Comparison of ENCODE assay signal across 23 cellular contexts in the genomic region with DNA sequence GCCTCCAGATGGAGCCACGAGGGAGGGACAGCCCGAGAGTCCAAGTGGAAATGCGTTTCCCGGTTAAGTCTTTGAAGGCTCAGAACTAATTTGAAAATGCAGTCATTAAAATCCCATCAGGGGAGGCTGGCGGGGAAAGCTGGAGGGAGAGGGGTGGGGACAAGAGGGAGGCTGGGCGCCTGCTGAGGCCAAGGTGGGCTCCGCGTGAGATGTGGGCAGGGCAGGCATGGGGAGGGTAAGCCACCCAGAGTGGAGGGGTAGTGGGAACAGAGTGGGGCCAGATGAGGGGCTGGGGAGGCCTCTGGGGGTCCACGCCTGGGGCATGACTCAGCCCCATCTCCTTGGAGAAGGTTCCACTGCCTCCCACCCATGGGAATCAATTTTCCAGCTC. TPM values are rescaled to one million over a fixed set of nuclear protein-coding genes. Genes with fewer than 3 reads are reported as not detected.
DNase-seq lines count a peak whose midpoint lies in the region; ATAC-seq, FAIRE-seq and TF ChIP-seq lines count a peak whose summit lies in the region.
"Had no signal": no experiment of that assay in that cellular context is flagged by ENCODE, and none has a peak within 500 bp of the region (broad histone marks: within the 10 kb centered on the region; RNA-seq: fewer than 3 reads in every experiment).

No MANE protein-coding gene starts in this region.

- H3K4me3 ChIP-seq in A549 (no peak overlapping the region), H7 (ENCODE audit: insufficient read depth, low read depth, low read length) (no peak overlapping the region), esophagus muscularis mucosa (no peak overlapping the region)
- H3K4me3 ChIP-seq: GM12878, GM23248 had no signal

- H3K4me3 Mint-ChIP-seq in T-helper 17 cell (peak overlapping the region; percentile 12), naive B cell (no peak overlapping the region)
- H3K4me3 Mint-ChIP-seq: CD4-positive, alpha-beta T cell had no signal

- 5% methylated on average over 4 of the region's 9 CpGs for WGBS in A549 (ENCODE audit: missing lambda C conversion rate)
- WGBS in esophagus muscularis mucosa: 3% methylated on average over 7 of the region's 9 CpGs

- peak overlapping the region; percentile 16; the same call in 2 of the 3 replicates for H3K4me2 ChIP-seq in A549

- H3K36me3 Mint-ChIP-seq in T-helper 17 cell (ENCODE audit: low read depth) (peaks cover 4% of the 10 kb centered on the region), naive B cell (peaks cover 0 to 8% of the 10 kb centered on the region in 2 donors)

- CTCF ChIA-PET in A549 (lab: Yijun Ruan, JAX): interaction anchor here (0.7 to 5.9 kb wide), 9 partner anchors 9 to 99 kb away, joined by 3 to 66 read pairs (median 3); no protein-coding TSS in a partner anchor

- TF ChIP-seq POLR2A in A549 (IDR thresholded peaks at IDR 0.05; ENCODE audit: low read length) (no peak), esophagus muscularis mucosa (IDR thresholded peaks at IDR 0.05; ENCODE audit: low read depth) (no peak)

- peaks cover 62% of the 10 kb centered on the region for H3K27me3 Mint-ChIP-seq in T-helper 17 cell
- H3K27me3 Mint-ChIP-seq in naive B cell: peaks cover 18 to 85% (median 74%) of the 10 kb centered on the region in 3 donors

- ATAC-seq in A549 (no peak), T-helper 17 cell (no peak), naive B cell (ENCODE audit: low read depth in 2 of 2) (no peak)
- ATAC-seq: GM12878, HCT116 had no signal

- intact Hi-C loops in esophagus muscularis mucosa (cut with DNase I): no loop called here

- no peaks in the 10 kb centered on the region for H3K36me3 ChIP-seq in H7 (replicated peaks; ENCODE audit: control insufficient read depth, insufficient read depth, low read length)
- H3K36me3 ChIP-seq in esophagus muscularis mucosa: no peaks in the 10 kb centered on the region

- TF ChIP-seq EP300 in A549 (IDR thresholded peaks at IDR 0.05) (no peak), esophagus muscularis mucosa (IDR thresholded peaks at IDR 0.05) (no peak)

- H3K9me3 Mint-ChIP-seq in naive B cell: peaks cover 0 to 2% (median 0%) of the 10 kb centered on the region in 7 donors
- H3K9me3 Mint-ChIP-seq: CD4-positive, alpha-beta T cell had no signal

- no peak overlapping the region for H3K27ac ChIP-seq in A549
- no peak overlapping the region for H3K27ac ChIP-seq in esophagus muscularis mucosa (replicated peaks in 1 of 4)
- H3K27ac ChIP-seq: C4-2B, GM23248 had no signal

- POLR2A ChIA-PET in A549 (lab: Yijun Ruan, JAX): no interaction called here

- DNase-seq in A549 (ENCODE audit: low read depth in 1 of 2, low spot score in 1 of 2) (no peak), H7 (peak; percentile 65), T-helper 17 cell (no peak), naive B cell (no peak), DMS 273 treated with DMSO at 0.1 percent for 48 hours (lab: John Stamatoyannopoulos, UW) (no peak), GM20000 (ENCODE audit: low spot score) (no peak), esophagus muscularis mucosa (ENCODE audit: extremely low spot score) (no peak)
- DNase-seq: AML-193; CD4-positive, alpha-beta T cell; DMS53; DND-41; EL; GM23248; IMR-90; KBM-7 had no signal

- H3K27ac Mint-ChIP-seq in T-helper 17 cell (no peak overlapping the region), naive B cell (peak overlapping the region in 4 of 6 donors; percentile 15 to 59 (median 54))
- H3K27ac Mint-ChIP-seq: CD4-positive, alpha-beta T cell had no signal

- H3K4me1 ChIP-seq in A549 (no peaks in the 10 kb centered on the region), esophagus muscularis mucosa (peaks cover 4 to 8% (median 5%) of the 10 kb centered on the region in 4 donors)

- FAIRE-seq in A549 (lab: Jason Lieb, UNC): no peak
- FAIRE-seq: A204.1, GM12878, H54, HTR-8/SVneo had no signal

- no peak for TF ChIP-seq RAD21 in A549 (conservative IDR thresholded peaks at IDR 0.05 in 1 of 2, IDR thresholded peaks at IDR 0.05 in 1 of 2)

- H3K4me1 Mint-ChIP-seq in T-helper 17 cell: peaks cover 4% of the 10 kb centered on the region
- H3K4me1 Mint-ChIP-seq in naive B cell: peaks cover 2 to 14% (median 10%) of the 10 kb centered on the region in 3 donors

- H3K9me3 ChIP-seq in A549: peaks cover 2% of the 10 kb centered on the region; the same call in 1 of the 3 replicates
- no peaks in the 10 kb centered on the region for H3K9me3 ChIP-seq in T-helper 17 cell (ENCODE audit: control insufficient read depth, low read length, poor library complexity, severe bottlenecking)
- H3K9me3 ChIP-seq in esophagus muscularis mucosa: no peaks in the 10 kb centered on the region

- H3K27me3 ChIP-seq in H7 (ENCODE audit: control insufficient read depth, insufficient read depth, low read length): peaks cover 98% of the 10 kb centered on the region
- H3K27me3 ChIP-seq in esophagus muscularis mucosa: peaks cover 10 to 100% (median 86%) of the 10 kb centered on the region in 4 donors

- TF ChIP-seq CTCF in A549 (IDR thresholded peaks at IDR 0.05): no peak
- TF ChIP-seq CTCF in GM20000 (IDR thresholded peaks at IDR 0.05; ENCODE audit: extremely low read depth, missing control alignments): no peak
- no peak for TF ChIP-seq CTCF in esophagus muscularis mucosa (IDR thresholded peaks at IDR 0.05)

TF ChIP-seq in A549, 52 proteins besides CTCF, POLR2A, EP300 and RAD21 (continues in another document):
- TF ChIP-seq CBX8 (IDR thresholded peaks at IDR 0.05): no peak
- no peak for TF ChIP-seq NFE2L2 (conservative IDR thresholded peaks at IDR 0.05; ENCODE audit: low read length)
- no peak for TF ChIP-seq KDM1A (IDR thresholded peaks at IDR 0.05; ENCODE audit: low read depth)
- TF ChIP-seq SREBF2 (IDR thresholded peaks at IDR 0.05): no peak
- TF ChIP-seq MAZ (IDR thresholded peaks at IDR 0.05; ENCODE audit: borderline replicate concordance, low read depth, low read length): no peak
- TF ChIP-seq, protein P1, sequence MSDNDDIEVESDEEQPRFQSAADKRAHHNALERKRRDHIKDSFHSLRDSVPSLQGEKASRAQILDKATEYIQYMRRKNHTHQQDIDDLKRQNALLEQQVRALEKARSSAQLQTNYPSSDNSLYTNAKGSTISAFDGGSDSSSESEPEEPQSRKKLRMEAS (IDR thresholded peaks at IDR 0.05): no peak
- no peak for TF ChIP-seq MYC (IDR thresholded peaks at IDR 0.05; ENCODE audit: borderline replicate concordance, low read length)
- TF ChIP-seq, protein P2, sequence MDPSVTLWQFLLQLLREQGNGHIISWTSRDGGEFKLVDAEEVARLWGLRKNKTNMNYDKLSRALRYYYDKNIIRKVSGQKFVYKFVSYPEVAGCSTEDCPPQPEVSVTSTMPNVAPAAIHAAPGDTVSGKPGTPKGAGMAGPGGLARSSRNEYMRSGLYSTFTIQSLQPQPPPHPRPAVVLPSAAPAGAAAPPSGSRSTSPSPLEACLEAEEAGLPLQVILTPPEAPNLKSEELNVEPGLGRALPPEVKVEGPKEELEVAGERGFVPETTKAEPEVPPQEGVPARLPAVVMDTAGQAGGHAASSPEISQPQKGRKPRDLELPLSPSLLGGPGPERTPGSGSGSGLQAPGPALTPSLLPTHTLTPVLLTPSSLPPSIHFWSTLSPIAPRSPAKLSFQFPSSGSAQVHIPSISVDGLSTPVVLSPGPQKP (IDR thresholded peaks at IDR 0.05; ENCODE audit: low read depth, low read length): no peak
- no peak for TF ChIP-seq EHMT2 (IDR thresholded peaks at IDR 0.05; ENCODE audit: low read depth)
- TF ChIP-seq, protein P3, sequence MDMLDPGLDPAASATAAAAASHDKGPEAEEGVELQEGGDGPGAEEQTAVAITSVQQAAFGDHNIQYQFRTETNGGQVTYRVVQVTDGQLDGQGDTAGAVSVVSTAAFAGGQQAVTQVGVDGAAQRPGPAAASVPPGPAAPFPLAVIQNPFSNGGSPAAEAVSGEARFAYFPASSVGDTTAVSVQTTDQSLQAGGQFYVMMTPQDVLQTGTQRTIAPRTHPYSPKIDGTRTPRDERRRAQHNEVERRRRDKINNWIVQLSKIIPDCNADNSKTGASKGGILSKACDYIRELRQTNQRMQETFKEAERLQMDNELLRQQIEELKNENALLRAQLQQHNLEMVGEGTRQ (IDR thresholded peaks at IDR 0.05): no peak
- no peak for TF ChIP-seq NR3C1 (IDR thresholded peaks at IDR 0.05)
- TF ChIP-seq BHLHE40 (IDR thresholded peaks at IDR 0.05; ENCODE audit: low read depth, low read length): no peak
- no peak for TF ChIP-seq CHD2 (IDR thresholded peaks at IDR 0.05; ENCODE audit: low read length, partially characterized antibody)

RNA-seq across cellular contexts. Expression of a gene that starts 11.0 kb away (rescaled TPM):
- polyA plus RNA-seq in A549 (2011; rRNA removed): not detected in 2 replicates
- polyA plus RNA-seq in A549 (2012; cell fraction: cytosol; rRNA removed): not detected in 2 replicates
- polyA plus RNA-seq in A549 (2012; cell fraction: nucleus; rRNA removed): not detected in 2 replicates
- polyA plus RNA-seq in A549 (2017; fragmentation: RNase III; extraction: RNeasy Plus Mini Kit Qiagen cat#74134 plus additional on column Dnase treatment): 0.01 TPM in 1 of 3 replicates, not detected in the others
- polyA minus RNA-seq in A549 (2011; rRNA and poly(A)+ RNA removed): not detected in 2 replicates
- not detected in 2 replicates for total RNA-seq in H7 (2014; rRNA removed; shearing (Covaris generic))
- total RNA-seq in T-helper 17 cell: not detected
- polyA plus RNA-seq in naive B cell (ENCODE audit: low read depth in 6 of 6): not detected
- total RNA-seq in esophagus muscularis mucosa: not detected
- total RNA-seq: CD4-positive, alpha-beta T cell; G401; GM12878; GM23248; IMR-90 had no signal
- polyA plus RNA-seq: BJ, GM12878, GM23248, IMR-90 had no signal

RNA-seq across cellular contexts. Expression of a gene that starts 47.8 kb away (rescaled TPM):
- 2.7 and 4.7 TPM in 2 replicates for polyA plus RNA-seq in A549 (2011; rRNA removed)
- 4.8 and 6.9 TPM in 2 replicates for polyA plus RNA-seq in A549 (2012; cell fraction: cytosol; rRNA removed)
- polyA plus RNA-seq in A549 (2012; cell fraction: nucleus; rRNA removed): 19.2 and 19.8 TPM in 2 replicates
- polyA plus RNA-seq in A549 (2017; fragmentation: RNase III; extraction: RNeasy Plus Mini Kit Qiagen cat#74134 plus additional on column Dnase treatment): 3.2 to 4.2 TPM (median 3.9 TPM) in 3 replicates
- polyA minus RNA-seq in A549 (2011; rRNA and poly(A)+ RNA removed): 4.5 and 6.4 TPM in 2 replicates
- 5.8 and 7.4 TPM in 2 replicates for total RNA-seq in H7 (2014; rRNA removed; shearing (Covaris generic))
- total RNA-seq in T-helper 17 cell: 1 to 10 TPM; 4.6 to 6.0 TPM
- polyA plus RNA-seq in naive B cell (ENCODE audit: low read depth in 6 of 6): under 1 TPM in 1 of 6 donors, not detected in 5; 0.09 TPM
- under 1 TPM; 0.19 to 0.92 (median 0.66) TPM for total RNA-seq in esophagus muscularis mucosa
